ENCODE assay signal across 1 cellular context in the genomic region with DNA sequence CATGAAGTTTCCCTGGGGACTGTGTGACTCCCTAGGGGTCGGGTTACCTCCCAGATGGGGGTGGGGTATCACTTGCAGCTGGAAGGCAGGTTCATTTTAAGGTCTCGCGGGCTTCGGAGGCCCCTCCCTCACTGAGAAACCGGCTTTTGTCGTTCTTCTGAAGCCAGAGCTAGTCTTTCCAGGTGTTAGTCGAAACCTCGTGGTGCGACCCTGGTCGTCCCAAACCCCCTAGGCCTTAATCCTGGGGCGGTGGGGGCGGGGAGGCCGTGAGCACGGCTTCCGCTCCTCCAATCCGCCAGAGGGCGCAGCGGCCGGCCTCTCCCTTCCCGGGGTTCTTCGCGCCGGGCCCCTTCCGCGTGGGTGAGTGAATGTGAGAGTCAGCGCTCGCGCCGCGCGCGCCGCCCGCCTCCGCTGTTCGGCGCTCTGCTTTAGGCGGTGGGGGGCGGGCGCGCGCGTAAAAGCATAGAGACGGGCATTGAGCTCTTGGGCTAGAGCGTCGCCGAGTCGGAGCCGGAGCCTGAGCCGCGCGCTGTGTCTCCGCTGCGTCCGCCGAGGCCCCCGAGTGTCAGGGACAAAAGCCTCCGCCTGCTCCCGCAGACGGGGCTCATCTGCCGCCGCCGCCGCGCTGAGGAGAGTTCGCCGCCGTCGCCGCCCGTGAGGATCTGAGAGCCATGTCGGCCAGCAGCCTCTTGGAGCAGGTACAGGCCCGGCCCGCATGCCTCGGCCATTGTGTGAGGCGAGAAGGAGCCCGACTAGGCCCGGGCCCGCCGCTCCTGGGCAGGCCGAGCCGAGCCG.
TF ChIP-seq lines count a peak whose summit lies in the region.

Gene YTHDF2 (plus strand): TSS at position 491 of the 795 bp plus-strand sequence. CDS start 181 bp downstream, at position 672.

TF ChIP-seq in K562, 482 proteins besides CTCF, POLR2A, EP300 and RAD21 (continued from another document and continues in another):
- TF ChIP-seq CHD7 (IDR thresholded peaks at IDR 0.05; ENCODE audit: low read depth, low read length) (no peak), RBM25 (IDR thresholded peaks at IDR 0.05; ENCODE audit: low read depth, low read length, severe bottlenecking) (peak; percentile 98), PURB (CRISPR knock-in tag; IDR thresholded peaks at IDR 0.05; ENCODE audit: low read depth) (no peak), ERF (CRISPR knock-in tag; IDR thresholded peaks at IDR 0.05) (peak; percentile 10; the same call in 1 of the 2 replicates), ZNF707 (CRISPR knock-in tag; conservative IDR thresholded peaks at IDR 0.05) (no peak), ZBTB8A (IDR thresholded peaks at IDR 0.05; ENCODE audit: partially characterized antibody) (no peak), CCNT2 (IDR thresholded peaks at IDR 0.05; ENCODE audit: borderline replicate concordance, extremely low read depth, insufficient read length, low read depth, low read length) (peak; percentile 90), CHD4 (IDR thresholded peaks at IDR 0.05; ENCODE audit: insufficient read depth, insufficient replicate concordance, low read depth, low read length, poor library complexity, severe bottlenecking) (no peak), HDAC6 (IDR thresholded peaks at IDR 0.05; ENCODE audit: low read depth, low read length) (no peak), TAF1 (IDR thresholded peaks at IDR 0.05; ENCODE audit: control insufficient read depth, extremely low read depth, insufficient read depth, low read length, severe bottlenecking) (peak; percentile 93), BRD9 (IDR thresholded peaks at IDR 0.05; ENCODE audit: low read depth, partially characterized antibody) (peak; percentile 69), CREM (IDR thresholded peaks at IDR 0.05; ENCODE audit: low read depth) (peak; percentile 96), ZNF57 (CRISPR knock-in tag; IDR thresholded peaks at IDR 0.05) (no peak), TFAM (CRISPR knock-in tag; conservative IDR thresholded peaks at IDR 0.05) (no peak), TCF7L2 (IDR thresholded peaks at IDR 0.05; ENCODE audit: low read depth, low read length) (no peak; the same call in 1 of the 2 replicates), RFX7 (CRISPR knock-in tag; IDR thresholded peaks at IDR 0.05) (no peak), NCOA4 (IDR thresholded peaks at IDR 0.05; ENCODE audit: partially characterized antibody) (no peak), KAT8 (IDR thresholded peaks at IDR 0.05; ENCODE audit: low read depth) (no peak), MAZ (CRISPR knock-in tag; conservative IDR thresholded peaks at IDR 0.05 in 1 of 2, IDR thresholded peaks at IDR 0.05 in 1 of 2) (peak; percentile 95 to 100), ZNF23 (CRISPR knock-in tag; IDR thresholded peaks at IDR 0.05) (no peak), POLR2AphosphoS2 (IDR thresholded peaks at IDR 0.05; ENCODE audit: low read length) (no peak), ZNF696 (CRISPR knock-in tag; conservative IDR thresholded peaks at IDR 0.05) (no peak), SAP30 (IDR thresholded peaks at IDR 0.05; ENCODE audit: borderline replicate concordance, insufficient read depth, low read depth, low read length, poor library complexity, severe bottlenecking) (peak; percentile 70), ZNF584 (CRISPR knock-in tag; IDR thresholded peaks at IDR 0.05; ENCODE audit: low read depth) (no peak), MAFG (tag; conservative IDR thresholded peaks at IDR 0.05) (no peak), SIRT6 (IDR thresholded peaks at IDR 0.05; ENCODE audit: low read depth, low read length) (no peak), ZFPM2 (CRISPR knock-in tag; IDR thresholded peaks at IDR 0.05) (peak; percentile 73; the same call in 1 of the 2 replicates), TCF3 (CRISPR knock-in tag; IDR thresholded peaks at IDR 0.05) (peak; percentile 24), ZNF140 (CRISPR knock-in tag; IDR thresholded peaks at IDR 0.05) (no peak), MTA1 (IDR thresholded peaks at IDR 0.05; ENCODE audit: borderline replicate concordance) (peak; percentile 92), ZNF778 (CRISPR knock-in tag; IDR thresholded peaks at IDR 0.05) (no peak), TEAD1 (CRISPR knock-in tag; IDR thresholded peaks at IDR 0.05) (peak in 1 of 2 experiments; percentile 73; a peak in 3 of 4 replicates), ZNF282 (CRISPR knock-in tag; IDR thresholded peaks at IDR 0.05) (peak; percentile 95; the same call in 1 of the 2 replicates), CHD1 (IDR thresholded peaks at IDR 0.05; ENCODE audit: low read length) (peak; percentile 94)
- TF ChIP-seq, protein P1, sequence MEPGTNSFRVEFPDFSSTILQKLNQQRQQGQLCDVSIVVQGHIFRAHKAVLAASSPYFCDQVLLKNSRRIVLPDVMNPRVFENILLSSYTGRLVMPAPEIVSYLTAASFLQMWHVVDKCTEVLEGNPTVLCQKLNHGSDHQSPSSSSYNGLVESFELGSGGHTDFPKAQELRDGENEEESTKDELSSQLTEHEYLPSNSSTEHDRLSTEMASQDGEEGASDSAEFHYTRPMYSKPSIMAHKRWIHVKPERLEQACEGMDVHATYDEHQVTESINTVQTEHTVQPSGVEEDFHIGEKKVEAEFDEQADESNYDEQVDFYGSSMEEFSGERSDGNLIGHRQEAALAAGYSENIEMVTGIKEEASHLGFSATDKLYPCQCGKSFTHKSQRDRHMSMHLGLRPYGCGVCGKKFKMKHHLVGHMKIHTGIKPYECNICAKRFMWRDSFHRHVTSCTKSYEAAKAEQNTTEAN (CRISPR knock-in tag; IDR thresholded peaks at IDR 0.05), result peak; percentile 80
- TF ChIP-seq, protein P2, sequence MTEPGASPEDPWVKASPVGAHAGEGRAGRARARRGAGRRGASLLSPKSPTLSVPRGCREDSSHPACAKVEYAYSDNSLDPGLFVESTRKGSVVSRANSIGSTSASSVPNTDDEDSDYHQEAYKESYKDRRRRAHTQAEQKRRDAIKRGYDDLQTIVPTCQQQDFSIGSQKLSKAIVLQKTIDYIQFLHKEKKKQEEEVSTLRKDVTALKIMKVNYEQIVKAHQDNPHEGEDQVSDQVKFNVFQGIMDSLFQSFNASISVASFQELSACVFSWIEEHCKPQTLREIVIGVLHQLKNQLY (CRISPR knock-in tag; conservative IDR thresholded peaks at IDR 0.05), result 0 out of 4 replicates have a peak, but pooled peaks of 1 of the 2 experiments have one; percentile 19
- TF ChIP-seq, protein P3, sequence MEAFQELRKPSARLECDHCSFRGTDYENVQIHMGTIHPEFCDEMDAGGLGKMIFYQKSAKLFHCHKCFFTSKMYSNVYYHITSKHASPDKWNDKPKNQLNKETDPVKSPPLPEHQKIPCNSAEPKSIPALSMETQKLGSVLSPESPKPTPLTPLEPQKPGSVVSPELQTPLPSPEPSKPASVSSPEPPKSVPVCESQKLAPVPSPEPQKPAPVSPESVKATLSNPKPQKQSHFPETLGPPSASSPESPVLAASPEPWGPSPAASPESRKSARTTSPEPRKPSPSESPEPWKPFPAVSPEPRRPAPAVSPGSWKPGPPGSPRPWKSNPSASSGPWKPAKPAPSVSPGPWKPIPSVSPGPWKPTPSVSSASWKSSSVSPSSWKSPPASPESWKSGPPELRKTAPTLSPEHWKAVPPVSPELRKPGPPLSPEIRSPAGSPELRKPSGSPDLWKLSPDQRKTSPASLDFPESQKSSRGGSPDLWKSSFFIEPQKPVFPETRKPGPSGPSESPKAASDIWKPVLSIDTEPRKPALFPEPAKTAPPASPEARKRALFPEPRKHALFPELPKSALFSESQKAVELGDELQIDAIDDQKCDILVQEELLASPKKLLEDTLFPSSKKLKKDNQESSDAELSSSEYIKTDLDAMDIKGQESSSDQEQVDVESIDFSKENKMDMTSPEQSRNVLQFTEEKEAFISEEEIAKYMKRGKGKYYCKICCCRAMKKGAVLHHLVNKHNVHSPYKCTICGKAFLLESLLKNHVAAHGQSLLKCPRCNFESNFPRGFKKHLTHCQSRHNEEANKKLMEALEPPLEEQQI (IDR thresholded peaks at IDR 0.05), result peak; percentile 83
- TF ChIP-seq, protein P4, sequence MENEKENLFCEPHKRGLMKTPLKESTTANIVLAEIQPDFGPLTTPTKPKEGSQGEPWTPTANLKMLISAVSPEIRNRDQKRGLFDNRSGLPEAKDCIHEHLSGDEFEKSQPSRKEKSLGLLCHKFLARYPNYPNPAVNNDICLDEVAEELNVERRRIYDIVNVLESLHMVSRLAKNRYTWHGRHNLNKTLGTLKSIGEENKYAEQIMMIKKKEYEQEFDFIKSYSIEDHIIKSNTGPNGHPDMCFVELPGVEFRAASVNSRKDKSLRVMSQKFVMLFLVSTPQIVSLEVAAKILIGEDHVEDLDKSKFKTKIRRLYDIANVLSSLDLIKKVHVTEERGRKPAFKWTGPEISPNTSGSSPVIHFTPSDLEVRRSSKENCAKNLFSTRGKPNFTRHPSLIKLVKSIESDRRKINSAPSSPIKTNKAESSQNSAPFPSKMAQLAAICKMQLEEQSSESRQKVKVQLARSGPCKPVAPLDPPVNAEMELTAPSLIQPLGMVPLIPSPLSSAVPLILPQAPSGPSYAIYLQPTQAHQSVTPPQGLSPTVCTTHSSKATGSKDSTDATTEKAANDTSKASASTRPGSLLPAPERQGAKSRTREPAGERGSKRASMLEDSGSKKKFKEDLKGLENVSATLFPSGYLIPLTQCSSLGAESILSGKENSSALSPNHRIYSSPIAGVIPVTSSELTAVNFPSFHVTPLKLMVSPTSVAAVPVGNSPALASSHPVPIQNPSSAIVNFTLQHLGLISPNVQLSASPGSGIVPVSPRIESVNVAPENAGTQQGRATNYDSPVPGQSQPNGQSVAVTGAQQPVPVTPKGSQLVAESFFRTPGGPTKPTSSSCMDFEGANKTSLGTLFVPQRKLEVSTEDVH (IDR thresholded peaks at IDR 0.05; ENCODE audit: low read depth, partially characterized antibody), result peak; percentile 94
- TF ChIP-seq, protein P5, sequence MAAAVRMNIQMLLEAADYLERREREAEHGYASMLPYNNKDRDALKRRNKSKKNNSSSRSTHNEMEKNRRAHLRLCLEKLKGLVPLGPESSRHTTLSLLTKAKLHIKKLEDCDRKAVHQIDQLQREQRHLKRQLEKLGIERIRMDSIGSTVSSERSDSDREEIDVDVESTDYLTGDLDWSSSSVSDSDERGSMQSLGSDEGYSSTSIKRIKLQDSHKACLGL (CRISPR knock-in tag; IDR thresholded peaks at IDR 0.05; ENCODE audit: borderline replicate concordance, poor library complexity, severe bottlenecking), result peak; percentile 54
